Comparison of ENCODE assay signal across 9 cellular contexts in genomic region chr2:176096243-176096985, GRCh38. TPM values are rescaled to one million over a fixed set of nuclear protein-coding genes. Genes with fewer than 3 reads are reported as not detected.
DNase-seq lines count a peak whose midpoint lies in the region; ATAC-seq lines count a peak whose summit lies in the region.
"Had no signal": no experiment of that assay in that cellular context is flagged by ENCODE, and none has a peak within 500 bp of the region (broad histone marks: within the 10 kb centered on the region; RNA-seq: fewer than 3 reads in every experiment).

No MANE protein-coding gene starts in this region.

- no peak overlapping the region for H3K27ac ChIP-seq in BLaER1
- no peak overlapping the region for H3K27ac ChIP-seq in HUES6 (ENCODE audit: low read depth, low read length)
- H3K27ac ChIP-seq in muscle layer of colon (ENCODE audit: low read depth, low read length), result no peak overlapping the region

- peaks cover 90% of the 10 kb centered on the region for H3K27me3 Mint-ChIP-seq in activated naive CD8-positive, alpha-beta T cell treated with anti-CD3 and anti-CD28 coated beads, Interleukin-2, amount 10 ng/mL, durations not matched to agents 7 days and 5 days

- H3K27ac Mint-ChIP-seq in activated naive CD8-positive, alpha-beta T cell treated with anti-CD3 and anti-CD28 coated beads, Interleukin-2, amount 10 ng/mL, durations not matched to agents 7 days and 5 days, result no peak overlapping the region

- H3K4me3 ChIP-seq in BLaER1 (peak overlapping the region; percentile 59), HUES6 (ENCODE audit: low read depth, low read length) (peak overlapping the region; percentile 53), muscle layer of colon (ENCODE audit: low read depth in 1 of 2, low read length in 2 of 2) (peak overlapping the region; percentile 49 to 51)

- DNase-seq in activated naive CD8-positive, alpha-beta T cell treated with anti-CD3 and anti-CD28 coated beads, Interleukin-2, amount 10 ng/mL, durations not matched to agents 7 days and 5 days, result no peak
- no peak for DNase-seq in stimulated activated CD4-positive, alpha-beta T cell treated with anti-CD3 and anti-CD28 coated beads, Interleukin-4, amount 100 ng/mL, for 1 hour
- DNase-seq in GOT3 (lab: John Stamatoyannopoulos, UW), result no peak
- DNase-seq: activated CD4-positive, alpha-beta T cell treated with anti-CD3 and anti-CD28 coated beads for 1 hour had no signal

- peaks cover 23% of the 10 kb centered on the region for H3K4me1 Mint-ChIP-seq in activated naive CD8-positive, alpha-beta T cell treated with anti-CD3 and anti-CD28 coated beads, Interleukin-2, amount 10 ng/mL, durations not matched to agents 7 days and 5 days

- H3K36me3 Mint-ChIP-seq in activated naive CD8-positive, alpha-beta T cell treated with anti-CD3 and anti-CD28 coated beads, Interleukin-2, amount 10 ng/mL, durations not matched to agents 7 days and 5 days, result peaks cover 2% of the 10 kb centered on the region

- H3K9me3 Mint-ChIP-seq in activated naive CD8-positive, alpha-beta T cell treated with anti-CD3 and anti-CD28 coated beads, Interleukin-2, amount 10 ng/mL, durations not matched to agents 7 days and 5 days, result peaks cover 5% of the 10 kb centered on the region

- H3K9me3 ChIP-seq in BLaER1 (peaks cover 46% of the 10 kb centered on the region), HUES6 (ENCODE audit: control insufficient read depth, insufficient read depth, low read depth, low read length) (no peaks in the 10 kb centered on the region), muscle layer of colon (ENCODE audit: low read length) (peaks cover 3% of the 10 kb centered on the region)

- no peak for ATAC-seq in activated naive CD8-positive, alpha-beta T cell treated with anti-CD3 and anti-CD28 coated beads, Interleukin-2, amount 10 ng/mL, durations not matched to agents 7 days and 5 days (ENCODE audit: low read depth)
- ATAC-seq in GM21390 (IDR thresholded peaks at IDR 0.05; ENCODE audit: unreplicated experiment) (no peak), HG03135 (IDR thresholded peaks at IDR 0.05; ENCODE audit: unreplicated experiment) (no peak)

- peaks cover 9% of the 10 kb centered on the region for H3K4me1 ChIP-seq in BLaER1
- H3K4me1 ChIP-seq in HUES6 (ENCODE audit: control insufficient read depth, insufficient read depth, low read length), result peaks cover 51% of the 10 kb centered on the region
- peaks cover 13% of the 10 kb centered on the region for H3K4me1 ChIP-seq in muscle layer of colon (ENCODE audit: insufficient read depth, low read length)

- H3K9ac ChIP-seq in BLaER1 (no peak overlapping the region), HUES6 (ENCODE audit: low read length) (peak overlapping the region; percentile 54), muscle layer of colon (ENCODE audit: low read length) (no peak overlapping the region)

- peak overlapping the region; percentile 75 for H3K4me3 Mint-ChIP-seq in activated naive CD8-positive, alpha-beta T cell treated with anti-CD3 and anti-CD28 coated beads, Interleukin-2, amount 10 ng/mL, durations not matched to agents 7 days and 5 days

- H3K36me3 ChIP-seq in BLaER1 (no peaks in the 10 kb centered on the region), HUES6 (ENCODE audit: control insufficient read depth, insufficient read depth, low read length) (no peaks in the 10 kb centered on the region), muscle layer of colon (ENCODE audit: insufficient read depth, low read length) (no peaks in the 10 kb centered on the region)

- peaks cover 96% of the 10 kb centered on the region for H4K20me1 ChIP-seq in BLaER1

- POLR2A ChIA-PET in activated naive CD8-positive, alpha-beta T cell treated with anti-CD3 and anti-CD28 coated beads, Interleukin-2, amount 10 ng/mL, durations not matched to agents 7 days and 5 days (lab: Charles Lee), result interaction anchor here (0.9 to 1.4 kb wide), 2 partner anchors 66 to 407 kb away, joined by 3 to 4 read pairs; no protein-coding TSS in a partner anchor

- H3K27me3 ChIP-seq in BLaER1 (peaks cover 100% of the 10 kb centered on the region), HUES6 (ENCODE audit: control insufficient read depth, insufficient read depth, low read length) (peaks cover 100% of the 10 kb centered on the region), muscle layer of colon (ENCODE audit: control insufficient read depth in 1 of 2, insufficient read depth in 2 of 2, low read length in 2 of 2) (peaks cover 85 to 96% of the 10 kb centered on the region in 2 donors)

- peak overlapping the region; percentile 78 for H3K4me2 ChIP-seq in BLaER1

RNA-seq across cellular contexts. Expression of gene HOXD12, which starts 3.2 kb away (rescaled TPM):
- total RNA-seq in activated naive CD8-positive, alpha-beta T cell treated with anti-CD3 and anti-CD28 coated beads, Interleukin-2, amount 10 ng/mL, durations not matched to agents 7 days and 5 days, result not detected

RNA-seq across cellular contexts. Expression of gene HOXD13, which starts 3.9 kb away (rescaled TPM):
- not detected for total RNA-seq in activated naive CD8-positive, alpha-beta T cell treated with anti-CD3 and anti-CD28 coated beads, Interleukin-2, amount 10 ng/mL, durations not matched to agents 7 days and 5 days

RNA-seq across cellular contexts. Expression of gene HOXD11, which starts 10.7 kb away (rescaled TPM):
- total RNA-seq in activated naive CD8-positive, alpha-beta T cell treated with anti-CD3 and anti-CD28 coated beads, Interleukin-2, amount 10 ng/mL, durations not matched to agents 7 days and 5 days, result not detected

RNA-seq across cellular contexts. Expression of gene EVX2, which starts 12.7 kb away (rescaled TPM):
- not detected for total RNA-seq in activated naive CD8-positive, alpha-beta T cell treated with anti-CD3 and anti-CD28 coated beads, Interleukin-2, amount 10 ng/mL, durations not matched to agents 7 days and 5 days

RNA-seq across cellular contexts. Expression of gene HOXD10, which starts 20.2 kb away (rescaled TPM):
- total RNA-seq in activated naive CD8-positive, alpha-beta T cell treated with anti-CD3 and anti-CD28 coated beads, Interleukin-2, amount 10 ng/mL, durations not matched to agents 7 days and 5 days, result not detected
